In genomic region chr9:20537269-20537668, GRCh38 we compare ENCODE assay signal across 7 cellular contexts.
"Had no signal": no experiment of that assay in that cellular context is flagged by ENCODE, and none has a peak within 500 bp of the region (broad histone marks: within the 10 kb centered on the region; RNA-seq: fewer than 3 reads in every experiment).

No MANE protein-coding gene starts in this region.

- FAIRE-seq: G401.6, GM12891, GM12892, GM18507, GM19239 had no signal

- DNase-seq: GDM1, GF-D8 had no signal
